In the genomic region with DNA sequence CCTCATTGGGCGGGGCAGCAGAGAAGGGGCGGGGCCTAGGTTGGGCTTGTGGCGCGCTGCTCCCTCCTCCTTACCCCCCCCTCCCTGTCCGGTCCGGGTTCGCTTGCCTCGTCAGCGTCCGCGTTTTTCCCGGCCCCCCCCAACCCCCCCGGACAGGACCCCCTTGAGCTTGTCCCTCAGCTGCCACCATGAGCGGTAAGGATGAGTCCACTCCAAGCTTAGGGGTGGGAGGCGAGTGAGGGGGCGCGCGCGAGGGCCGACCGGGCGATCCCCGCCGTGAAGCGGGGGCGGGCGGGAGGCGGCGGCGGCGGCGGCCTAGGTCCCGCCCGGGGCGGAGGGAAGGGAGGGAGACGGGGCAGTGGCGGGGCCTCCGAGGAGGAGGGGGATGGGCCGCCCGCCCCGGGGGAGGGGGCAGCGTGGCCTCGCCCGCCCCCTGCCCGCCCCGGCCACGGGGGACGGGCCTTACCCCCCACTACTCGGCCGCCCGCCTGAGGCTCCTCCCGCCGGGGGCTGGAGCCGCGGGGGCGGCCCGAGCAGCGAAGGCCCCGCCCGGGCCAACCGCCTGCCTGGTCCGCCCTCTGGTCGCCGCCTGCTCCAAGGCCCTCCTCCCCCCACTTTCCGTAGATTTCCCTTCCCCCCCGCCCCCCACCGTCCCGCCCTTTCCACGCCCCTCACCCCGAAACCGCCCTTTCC, we compare ENCODE assay signal across 8 cellular contexts. TPM values are rescaled to one million over a fixed set of nuclear protein-coding genes. Genes with fewer than 3 reads are reported as not detected.
A peak's percentile ranks its signal among the peaks of the same experiment; 100 is the strongest.
DNase-seq lines count a peak whose midpoint lies in the region; ATAC-seq and TF ChIP-seq lines count a peak whose summit lies in the region.

A gene (plus strand): TSS at position 73 of the 693 bp plus-strand sequence. CDS start 116 bp downstream, at position 189.

- H3K27me3 ChIP-seq in BE2C = no peaks in the 10 kb centered on the region

- intact Hi-C loops in activated CD4-positive, alpha-beta memory T cell treated with anti-CD3 and anti-CD28 coated beads for 36 hours (cut with micrococcal nuclease) = no loop called here
- intact Hi-C loops in lower leg skin (cut with DNase I; ENCODE audit: low total_unique reads) = no loop called here

- POLR2A ChIA-PET in activated CD4-positive, alpha-beta memory T cell treated with anti-CD3 and anti-CD28 coated beads for 36 hours (lab: Charles Lee) = interaction anchor here (1.0 to 1.6 kb wide), 6 partner anchors 35 to 120 kb away, joined by 4 to 7 read pairs (median 6); a partner anchor contains a TSS

- peaks cover 35% of the 10 kb centered on the region for H3K36me3 Mint-ChIP-seq in activated CD4-positive, alpha-beta memory T cell treated with anti-CD3 and anti-CD28 coated beads for 36 hours

- ATAC-seq in GM19395 (IDR thresholded peaks at IDR 0.05; ENCODE audit: unreplicated experiment) (peak; percentile 24), HG03565 (IDR thresholded peaks at IDR 0.05; ENCODE audit: unreplicated experiment) (peak; percentile 26)

- CTCF ChIA-PET in activated CD4-positive, alpha-beta memory T cell treated with anti-CD3 and anti-CD28 coated beads for 36 hours (lab: Charles Lee) = interaction anchor here (0.6 to 7.3 kb wide), 11 partner anchors 26 to 121 kb away, joined by 3 to 82 read pairs (median 5); a partner anchor contains a TSS

- H3K9me3 Mint-ChIP-seq in activated CD4-positive, alpha-beta memory T cell treated with anti-CD3 and anti-CD28 coated beads for 36 hours = no peaks in the 10 kb centered on the region

- peaks cover 14% of the 10 kb centered on the region for H3K4me1 ChIP-seq in BE2C

- H3K4me3 ChIP-seq in BE2C (ENCODE audit: low read depth, low read length) (peak within 1 kb of the TSS; percentile 70), lower leg skin (ENCODE audit: low read depth, poor library complexity, severe bottlenecking) (peak within 1 kb of the TSS; percentile 64)

- peak within 1 kb of the TSS; percentile 97 for H3K27ac Mint-ChIP-seq in activated CD4-positive, alpha-beta memory T cell treated with anti-CD3 and anti-CD28 coated beads for 36 hours

- peak; percentile 91 for DNase-seq in BE2C
- peak; percentile 93 for DNase-seq in NCI-H82 (lab: John Stamatoyannopoulos, UW)
- DNase-seq in activated CD4-positive, alpha-beta memory T cell treated with anti-CD3 and anti-CD28 coated beads for 36 hours = peak; percentile 93
- DNase-seq in dermis microvascular lymphatic vessel endothelial cell (ENCODE audit: low read depth in 2 of 2) = peak; percentile 84 to 97
- peak; percentile 89 to 100 for DNase-seq in lower leg skin (ENCODE audit: low spot score in 2 of 2)
- peak; percentile 68 to 98 (median 71) for DNase-seq in stimulated activated CD4-positive, alpha-beta T cell treated with anti-CD3 and anti-CD28 coated beads, TNF-alpha, amount 100 ng/mL, for 1 hour (ENCODE audit: low read depth in 3 of 3, low spot score in 1 of 3)

- H3K4me3 Mint-ChIP-seq in activated CD4-positive, alpha-beta memory T cell treated with anti-CD3 and anti-CD28 coated beads for 36 hours = peak within 1 kb of the TSS; percentile 94

- no peak for TF ChIP-seq CTCF in BE2C (IDR thresholded peaks at IDR 0.05; ENCODE audit: low read depth, low read length)
- no peak for TF ChIP-seq CTCF in lower leg skin (IDR thresholded peaks at IDR 0.05)

- 2 to 3% methylated on average over 17 to 37 of the region's 71 CpGs for WGBS in lower leg skin, 2 donors

- H3K27me3 Mint-ChIP-seq in activated CD4-positive, alpha-beta memory T cell treated with anti-CD3 and anti-CD28 coated beads for 36 hours = no peaks in the 10 kb centered on the region

- no peaks in the 10 kb centered on the region for H3K9me3 ChIP-seq in BE2C

- H3K36me3 ChIP-seq in BE2C = peaks cover 33% of the 10 kb centered on the region

- peaks cover 38% of the 10 kb centered on the region for H3K4me1 Mint-ChIP-seq in activated CD4-positive, alpha-beta memory T cell treated with anti-CD3 and anti-CD28 coated beads for 36 hours (ENCODE audit: low read depth)

- peak in 1 of 2 donors; percentile 19 for TF ChIP-seq POLR2A in lower leg skin (IDR thresholded peaks at IDR 0.05)

RNA-seq across cellular contexts. Expression of the gene that starts here (rescaled TPM):
- polyA plus RNA-seq in BE2C (2012; ENCODE audit: insufficient read depth, insufficient read length, low read depth) = 30.4 TPM
- total RNA-seq in activated CD4-positive, alpha-beta memory T cell treated with anti-CD3 and anti-CD28 coated beads for 36 hours = 10 to 100 TPM; 66.1 to 72.8 TPM
- 24.4 and 32.0 TPM in 2 replicates for total RNA-seq in dermis microvascular lymphatic vessel endothelial cell
- total RNA-seq in lower leg skin = 100 to 1,000 TPM in 2 of 4 donors, 10 to 100 TPM in 2; 89.6 to 111 (median 100) TPM

Comparison
In these comparisons a context has a peak if more than half of its experiments do, and no peak if none do; other contexts are left out.
1. Peak in every context shown above with its lines: DNase-seq, ATAC-seq and H3K4me3 ChIP-seq.